Comparison of ENCODE assay signal across 8 cellular contexts in the genomic region with DNA sequence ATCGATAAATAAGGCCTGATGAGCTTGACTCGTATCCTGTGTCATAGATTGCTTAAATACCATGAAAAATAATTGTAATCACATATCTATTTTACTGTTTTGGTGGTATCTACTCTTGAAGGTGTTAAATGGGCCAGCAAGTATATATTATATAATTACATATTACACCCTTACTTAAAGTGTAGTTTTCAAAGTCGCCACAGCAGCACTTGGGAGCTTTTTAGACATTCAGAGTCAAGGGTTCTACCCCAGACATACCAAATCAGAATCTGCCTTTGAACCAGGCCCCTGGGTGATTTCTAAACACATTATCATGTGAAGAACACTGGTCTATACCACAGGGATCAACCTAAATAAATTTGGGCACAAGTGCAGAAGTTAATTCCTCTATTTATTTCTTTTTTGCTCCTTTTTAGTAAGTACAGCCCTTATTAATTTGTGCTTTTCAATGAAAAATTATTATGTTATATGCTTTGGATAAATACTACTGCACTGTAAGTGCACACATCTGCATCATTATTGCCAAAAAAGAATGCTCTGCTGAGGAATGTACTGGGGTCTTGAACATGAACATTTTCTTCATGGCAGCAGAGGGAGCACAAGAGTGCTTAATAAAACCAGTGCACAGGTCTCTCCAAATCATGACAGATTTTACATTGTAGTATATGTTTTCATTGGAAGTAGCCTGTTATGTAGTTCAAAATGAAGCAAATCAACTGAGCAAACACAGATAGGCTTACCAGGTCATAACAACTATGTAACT. TPM values are rescaled to one million over a fixed set of nuclear protein-coding genes. Genes with fewer than 3 reads are reported as not detected.
DNase-seq lines count a peak whose midpoint lies in the region; ATAC-seq and TF ChIP-seq lines count a peak whose summit lies in the region.
"Had no signal": no experiment of that assay in that cellular context is flagged by ENCODE, and none has a peak within 500 bp of the region (broad histone marks: within the 10 kb centered on the region; RNA-seq: fewer than 3 reads in every experiment).

No MANE protein-coding gene starts in this region.

- H3K27ac Mint-ChIP-seq in progenitor cell of endocrine pancreas: no peak overlapping the region

- DNase-seq in GM06990 (ENCODE audit: extremely low read depth, insufficient read length): no peak
- peak; percentile 50 to 69 for DNase-seq in NCI-H446 (lab: John Stamatoyannopoulos, UW)
- DNase-seq in central memory CD4-positive, alpha-beta T cell: peak; percentile 19
- DNase-seq in progenitor cell of endocrine pancreas (ENCODE audit: low spot score, unreplicated experiment): no peak
- DNase-seq in ovary: no peak

- ATAC-seq in HG03354 (IDR thresholded peaks at IDR 0.05; ENCODE audit: poor library complexity, severe bottlenecking, unreplicated experiment): no peak
- ATAC-seq in GM18868 (IDR thresholded peaks at IDR 0.05; ENCODE audit: unreplicated experiment): no peak

- H3K4me3 ChIP-seq in GM06990 (replicated peaks; ENCODE audit: low read depth, low read length) (no peak overlapping the region), ovary (no peak overlapping the region)

- H3K27me3 ChIP-seq in GM06990 (replicated peaks; ENCODE audit: control insufficient read depth, insufficient read depth, low read length) (no peaks in the 10 kb centered on the region), ovary (no peaks in the 10 kb centered on the region)

- H3K36me3 ChIP-seq in GM06990 (ENCODE audit: control insufficient read depth, insufficient read depth, low read length) (no peaks in the 10 kb centered on the region), ovary (no peaks in the 10 kb centered on the region)

- no peaks in the 10 kb centered on the region for H3K36me3 Mint-ChIP-seq in progenitor cell of endocrine pancreas (ENCODE audit: insufficient read depth)

- peak; percentile 41 for TF ChIP-seq CTCF in GM06990 (IDR thresholded peaks at IDR 0.05; ENCODE audit: insufficient read depth, low read length, poor library complexity, severe bottlenecking)
- TF ChIP-seq CTCF in progenitor cell of endocrine pancreas (IDR thresholded peaks at IDR 0.05; ENCODE audit: unreplicated experiment): peak; percentile 52
- TF ChIP-seq CTCF in ovary (IDR thresholded peaks at IDR 0.05): peak in 1 of 3 donors; percentile 19

- 84 to 89% (median 85%) methylated on average over 3 of the region's 3 CpGs for WGBS in ovary, 3 donors

- TF ChIP-seq EP300 in ovary (IDR thresholded peaks at IDR 0.05): no peak

- H3K27me3 Mint-ChIP-seq in progenitor cell of endocrine pancreas: no peaks in the 10 kb centered on the region

- intact Hi-C loops in ovary (cut with DNase I): loop anchor here (5.0 to 10.0 kb wide), 5 partner anchors 250 to 437 kb away; no protein-coding TSS in a partner anchor

- peaks cover 25% of the 10 kb centered on the region for H3K4me1 Mint-ChIP-seq in progenitor cell of endocrine pancreas (ENCODE audit: low read depth)

- no peaks in the 10 kb centered on the region for H3K9me3 Mint-ChIP-seq in progenitor cell of endocrine pancreas (ENCODE audit: low read depth)

- TF ChIP-seq POLR2A in ovary (IDR thresholded peaks at IDR 0.05): no peak

- peak overlapping the region in 1 of 2 donors; percentile 95 for H3K27ac ChIP-seq in ovary
- H3K27ac ChIP-seq: parathyroid adenoma had no signal

- no peaks in the 10 kb centered on the region for H3K9me3 ChIP-seq in ovary

- no peak overlapping the region for H3K4me3 Mint-ChIP-seq in progenitor cell of endocrine pancreas (ENCODE audit: low read depth)

- H3K4me1 ChIP-seq in ovary (ENCODE audit: insufficient read depth): no peaks in the 10 kb centered on the region

RNA-seq across cellular contexts. Expression of gene ATXN1, which starts 3.1 kb away (rescaled TPM):
- total RNA-seq in progenitor cell of endocrine pancreas: 35.8 and 37.5 TPM in 2 replicates
- 10 to 100 TPM; 26.4 to 38.2 (median 32.6) TPM for total RNA-seq in ovary
- 10 to 100 TPM in 1 of 2 donors, 1 to 10 TPM in 1; 7.3 to 12.9 TPM for polyA plus RNA-seq in ovary

Comparison
In these comparisons a context has a peak if more than half of its experiments do, and no peak if none do; other contexts are left out.
1. DNase-seq: peak in NCI-H446 (2 of 2) and central memory CD4-positive, alpha-beta T cell (single experiment); none in GM06990 (single experiment), progenitor cell of endocrine pancreas (single experiment) and ovary (0 of 5).